Comparison of ENCODE assay signal across 19 cellular contexts in the genomic region with DNA sequence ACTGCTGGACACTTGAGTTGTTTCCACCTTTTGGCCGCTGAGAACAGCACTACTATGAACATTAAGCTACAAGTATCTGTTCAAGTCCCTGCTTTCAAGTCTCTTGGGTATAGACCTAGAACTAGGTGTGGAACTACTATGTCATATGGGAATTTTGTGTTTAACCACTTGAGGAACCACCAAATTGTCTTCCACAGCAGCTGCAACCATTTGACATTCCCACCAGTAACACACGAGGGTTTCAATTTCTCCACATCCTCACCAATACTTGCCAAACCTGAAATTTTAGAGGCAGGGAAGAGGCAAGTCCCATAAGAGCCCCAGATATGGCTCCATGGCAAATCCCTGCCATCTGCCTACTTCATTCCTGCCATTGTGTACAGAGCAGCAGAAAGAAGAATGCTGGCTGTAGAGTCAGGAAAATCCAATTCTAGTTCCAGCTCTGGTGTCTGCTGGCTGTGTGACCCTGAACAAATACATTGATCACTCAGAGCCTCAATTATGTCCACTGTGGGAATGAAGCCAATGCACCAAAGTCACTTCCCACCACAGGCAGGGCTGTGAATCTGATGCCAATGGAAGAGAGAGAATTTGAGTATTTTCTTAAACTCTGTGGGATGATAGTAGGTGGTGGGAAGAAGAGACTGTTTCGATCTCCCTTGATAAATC. TPM values are rescaled to one million over a fixed set of nuclear protein-coding genes. Genes with fewer than 3 reads are reported as not detected.
A peak's percentile ranks its signal among the peaks of the same experiment; 100 is the strongest.
DNase-seq lines count a peak whose midpoint lies in the region; ATAC-seq and TF ChIP-seq lines count a peak whose summit lies in the region.
"Had no signal": no experiment of that assay in that cellular context is flagged by ENCODE, and none has a peak within 500 bp of the region (broad histone marks: within the 10 kb centered on the region; RNA-seq: fewer than 3 reads in every experiment).

No MANE protein-coding gene starts in this region.

- TF ChIP-seq CTCF in mammary epithelial cell (conservative IDR thresholded peaks at IDR 0.05 in 1 of 2, IDR thresholded peaks at IDR 0.05 in 1 of 2; ENCODE audit: extremely low read depth in 1 of 2, insufficient read depth in 1 of 2, low read depth in 1 of 2, low read length in 2 of 2) = no peak
- TF ChIP-seq CTCF in breast epithelium (IDR thresholded peaks at IDR 0.05) = no peak
- no peak for TF ChIP-seq CTCF in left lung (IDR thresholded peaks at IDR 0.05)
- no peak for TF ChIP-seq CTCF in transverse colon (IDR thresholded peaks at IDR 0.05)
- TF ChIP-seq CTCF in ascending aorta (IDR thresholded peaks at IDR 0.05) = no peak
- TF ChIP-seq CTCF in upper lobe of right lung (IDR thresholded peaks at IDR 0.05) = no peak

- intact Hi-C loops in mammary epithelial cell (cut with micrococcal nuclease) (loop anchor here (5.0 kb wide), 1 partner anchor 91 kb away; no protein-coding TSS in a partner anchor), breast epithelium (cut with DNase I; ENCODE audit: low total_unique reads) (no loop called here), left lung (cut with DNase I) (no loop called here), transverse colon (cut with DNase I; ENCODE audit: low total_unique reads) (no loop called here), ascending aorta (cut with DNase I) (no loop called here), upper lobe of right lung (cut with DNase I) (no loop called here)

- peak overlapping the region; percentile 88 for H3K27ac ChIP-seq in mammary epithelial cell (ENCODE audit: insufficient read depth, low read depth, low read length)
- peak overlapping the region in 1 of 2 donors; percentile 83 for H3K27ac ChIP-seq in breast epithelium
- peak overlapping the region in 1 of 2 donors; percentile 63 for H3K27ac ChIP-seq in left lung
- peak overlapping the region; percentile 70 to 83 (median 81) for H3K27ac ChIP-seq in transverse colon
- H3K27ac ChIP-seq in ascending aorta = no peak overlapping the region
- no peak overlapping the region for H3K27ac ChIP-seq in upper lobe of right lung
- H3K27ac ChIP-seq: RWPE1, vagina had no signal

- no peak for TF ChIP-seq EP300 in transverse colon (IDR thresholded peaks at IDR 0.05; ENCODE audit: low read depth)

- peaks cover 63% of the 10 kb centered on the region for H3K79me2 ChIP-seq in mammary epithelial cell (ENCODE audit: insufficient read depth, low read length)

- no peak overlapping the region for H2AFZ ChIP-seq in mammary epithelial cell (ENCODE audit: low read depth, low read length)

- no TSS peak for BruUV-seq in mammary epithelial cell (replicated peaks; lab: Mats Ljungman, UMichigan)

- DNase-seq in mammary epithelial cell (no peak), breast epithelium (ENCODE audit: low spot score in 2 of 2) (no peak), NCI-H2107 (lab: John Stamatoyannopoulos, UW) (peak; percentile 46), left lung (no peak), transverse colon (no peak), AG08395 (ENCODE audit: low spot score) (no peak), ascending aorta (ENCODE audit: low spot score in 2 of 2) (no peak), upper lobe of right lung (no peak)
- DNase-seq: activated CD8-positive, alpha-beta memory T cell treated with anti-CD3 and anti-CD28 coated beads, Interleukin-2, amount 10 ng/mL, durations not matched to agents 7 days and 5 days; activated naive CD4-positive, alpha-beta T cell; effector CD4-positive, alpha-beta T cell; EL; NCI-H446 treated with DMSO at 0.1 percent for 48 hours; right cardiac atrium; stimulated activated CD4-positive, alpha-beta T cell treated with anti-CD3 and anti-CD28 coated beads, Interleukin-4, amount 100 ng/mL, for 4 hours; T-helper 1 cell had no signal

- 77% methylated on average over 3 of the region's 3 CpGs for WGBS in mammary epithelial cell (ENCODE audit: low coverage, missing lambda C conversion rate)
- WGBS in transverse colon (ENCODE audit: low coverage in 1 of 2), 2 donors = 76 to 100% methylated on average over 2 to 3 of the region's 3 CpGs

- no peaks in the 10 kb centered on the region for H4K20me1 ChIP-seq in mammary epithelial cell (ENCODE audit: insufficient read depth, low read length)

- H3K4me1 ChIP-seq in mammary epithelial cell (ENCODE audit: insufficient read depth, low read length) = peaks cover 60% of the 10 kb centered on the region
- peaks cover 7 to 10% of the 10 kb centered on the region in 2 donors for H3K4me1 ChIP-seq in breast epithelium
- peaks cover 14 to 25% of the 10 kb centered on the region in 2 donors for H3K4me1 ChIP-seq in left lung
- H3K4me1 ChIP-seq in transverse colon = peaks cover 20 to 35% (median 30%) of the 10 kb centered on the region in 4 donors
- H3K4me1 ChIP-seq in ascending aorta = no peaks in the 10 kb centered on the region
- H3K4me1 ChIP-seq in upper lobe of right lung = peaks cover 9% of the 10 kb centered on the region

- H3K9me3 ChIP-seq in mammary epithelial cell (replicated peaks; ENCODE audit: insufficient read depth, low read length) (no peaks in the 10 kb centered on the region), breast epithelium (no peaks in the 10 kb centered on the region), left lung (no peaks in the 10 kb centered on the region), transverse colon (no peaks in the 10 kb centered on the region), ascending aorta (no peaks in the 10 kb centered on the region), upper lobe of right lung (no peaks in the 10 kb centered on the region)
- H3K9me3 ChIP-seq: vagina had no signal

- H3K27me3 ChIP-seq in mammary epithelial cell (ENCODE audit: insufficient read depth, low read length) (no peaks in the 10 kb centered on the region), breast epithelium (no peaks in the 10 kb centered on the region), left lung (no peaks in the 10 kb centered on the region), transverse colon (no peaks in the 10 kb centered on the region), ascending aorta (no peaks in the 10 kb centered on the region), upper lobe of right lung (no peaks in the 10 kb centered on the region)
- H3K27me3 ChIP-seq: vagina had no signal

- H3K4me3 ChIP-seq in mammary epithelial cell (replicated peaks in 1 of 3; ENCODE audit: insufficient read depth in 1 of 3, low read depth in 2 of 3, low read length in 3 of 3) (no peak overlapping the region), breast epithelium (no peak overlapping the region), left lung (no peak overlapping the region), transverse colon (no peak overlapping the region), ascending aorta (no peak overlapping the region), upper lobe of right lung (no peak overlapping the region)
- H3K4me3 ChIP-seq: lung, vagina had no signal

- no peak overlapping the region for H3K9ac ChIP-seq in mammary epithelial cell (ENCODE audit: insufficient read depth, low read length)

- in situ Hi-C loops in mammary epithelial cell (cut with MboI; ENCODE audit: low sequenced_read_pairs in 2 of 2) = no loop called here
- in situ Hi-C loops in transverse colon (cut with MboI; ENCODE audit: low pct_ligation_motif_present in 1 of 4, low pct_unique_long_range_greater_than_20kb in 1 of 4, low sequenced_read_pairs in 3 of 4) = no loop called here

- no peak for TF ChIP-seq POLR2A in breast epithelium (IDR thresholded peaks at IDR 0.05)
- no peak for TF ChIP-seq POLR2A in transverse colon (IDR thresholded peaks at IDR 0.05)

- dilution Hi-C loops in mammary epithelial cell (cut with HindIII; ENCODE audit: low sequenced_read_pairs) = no loop called here

- H3K4me2 ChIP-seq in mammary epithelial cell (ENCODE audit: insufficient read depth, low read depth, low read length) = no peak overlapping the region

- CTCF ChIA-PET in mammary epithelial cell (lab: Charles Lee; ENCODE audit: low non-redundant PET) = no interaction called here

- ATAC-seq in left lung = peak; percentile 17
- ATAC-seq in upper lobe of right lung = no peak
- ATAC-seq: right cardiac atrium had no signal

- H3K36me3 ChIP-seq in mammary epithelial cell (ENCODE audit: insufficient read depth, low read length) = no peaks in the 10 kb centered on the region
- H3K36me3 ChIP-seq in breast epithelium = no peaks in the 10 kb centered on the region
- H3K36me3 ChIP-seq in left lung = no peaks in the 10 kb centered on the region
- no peaks in the 10 kb centered on the region for H3K36me3 ChIP-seq in transverse colon
- H3K36me3 ChIP-seq in ascending aorta = no peaks in the 10 kb centered on the region
- H3K36me3 ChIP-seq in upper lobe of right lung = no peaks in the 10 kb centered on the region
- H3K36me3 ChIP-seq: vagina had no signal

RNA-seq across cellular contexts. Expression of a gene that starts 17.8 kb away (rescaled TPM):
- total RNA-seq in mammary epithelial cell (10 to 100 TPM in 1 of 2 donors, 1 to 10 TPM in 1; 7.5 to 14.9 TPM), breast epithelium (1 to 10 TPM; 2.3 to 7.5 (median 2.4) TPM), left lung (10 to 100 TPM; 22.8 to 30.8 TPM), transverse colon (10 to 100 TPM; 10.5 to 19.8 (median 14.3) TPM), ascending aorta (8.4 TPM), upper lobe of right lung (25.9 TPM)
- polyA plus RNA-seq in mammary epithelial cell = 4.4 TPM
- polyA minus RNA-seq in mammary epithelial cell = 6.4 TPM

Comparison
In these comparisons a context has a peak if more than half of its experiments do, and no peak if none do; other contexts are left out.
1. H3K27ac ChIP-seq: peak in mammary epithelial cell (single experiment) and transverse colon (4 of 4); none in ascending aorta (0 of 2) and upper lobe of right lung (single experiment).